8 cellular contexts compared by ENCODE assay signal in genomic region chr1:46301406-46302090, GRCh38. TPM values are rescaled to one million over a fixed set of nuclear protein-coding genes. Genes with fewer than 3 reads are reported as not detected.
DNase-seq lines count a peak whose midpoint lies in the region; ATAC-seq and TF ChIP-seq lines count a peak whose summit lies in the region.

No MANE protein-coding gene starts in this region.

- H3K79me1 ChIP-seq in mesenchymal stem cell (replicated peaks; ENCODE audit: low read length, poor library complexity, severe bottlenecking) = peaks cover 5% of the 10 kb centered on the region

- no peaks in the 10 kb centered on the region for H3K9me2 ChIP-seq in SU-DHL-6 (replicated peaks; ENCODE audit: insufficient read depth, low read length)

- peak overlapping the region; percentile 69 to 98 for H3K4ac ChIP-seq in mesenchymal stem cell (ENCODE audit: low read depth in 1 of 2, low read length in 2 of 2)

- H2BK12ac ChIP-seq in mesenchymal stem cell (ENCODE audit: low read length in 2 of 2) = peak overlapping the region in 1 of 2 experiments; percentile 4

- DNase-seq in H7 (peak; percentile 77), mesenchymal stem cell (peak; percentile 68), dedifferentiated amniotic fluid mesenchymal stem cell (ENCODE audit: extremely low spot score) (no peak)
- DNase-seq in effector memory CD4-positive, alpha-beta T cell = no peak

- H3K9me3 ChIP-seq in BLaER1 treated with 17β-estradiol and CSF1 and Interleukin-3, amounts not matched to agents 10 nM and 100 nM (replicated peaks in 1 of 11) = no peaks in the 10 kb centered on the region
- H3K9me3 ChIP-seq in SU-DHL-6 (ENCODE audit: insufficient read depth, low read length) = no peaks in the 10 kb centered on the region
- H3K9me3 ChIP-seq in effector memory CD4-positive, alpha-beta T cell (ENCODE audit: control insufficient read depth, low read length) = no peaks in the 10 kb centered on the region
- H3K9me3 ChIP-seq in mesenchymal stem cell (ENCODE audit: control insufficient read depth, low read length) = no peaks in the 10 kb centered on the region
- H3K9me3 ChIP-seq in stomach smooth muscle (ENCODE audit: control insufficient read depth in 2 of 2, low read length in 2 of 2) = no peaks in the 10 kb centered on the region

- H2AK5ac ChIP-seq in mesenchymal stem cell (ENCODE audit: low read length, severe bottlenecking) = peak overlapping the region; percentile 40

- H3K14ac ChIP-seq in mesenchymal stem cell (ENCODE audit: low read length in 2 of 2) = peak overlapping the region in 1 of 2 experiments; percentile 91

- no peak for ATAC-seq in GM18861 (IDR thresholded peaks at IDR 0.05; ENCODE audit: unreplicated experiment)

- peak overlapping the region; percentile 99 for H4K91ac ChIP-seq in mesenchymal stem cell (ENCODE audit: low read length)

- peak overlapping the region; percentile 78 to 99 (median 92) for H3K4me3 ChIP-seq in BLaER1 treated with 17β-estradiol and CSF1 and Interleukin-3, amounts not matched to agents 10 nM and 100 nM
- peak overlapping the region; percentile 98 for H3K4me3 ChIP-seq in H7 (ENCODE audit: insufficient read depth, low read depth, low read length)
- peak overlapping the region; percentile 67 for H3K4me3 ChIP-seq in SU-DHL-6 (ENCODE audit: insufficient read depth, low read length, poor library complexity, severe bottlenecking)
- H3K4me3 ChIP-seq in effector memory CD4-positive, alpha-beta T cell (ENCODE audit: insufficient read depth, low read depth, low read length, poor library complexity, severe bottlenecking) = peak overlapping the region; percentile 73
- peak overlapping the region; percentile 75 to 97 for H3K4me3 ChIP-seq in mesenchymal stem cell (ENCODE audit: insufficient read depth in 1 of 2, low read depth in 1 of 2, low read length in 2 of 2)
- peak overlapping the region; percentile 91 to 96 for H3K4me3 ChIP-seq in stomach smooth muscle (ENCODE audit: low read length in 2 of 2)

- peaks cover 62% of the 10 kb centered on the region for H3K79me2 ChIP-seq in SU-DHL-6 (ENCODE audit: insufficient read depth, low read length)

- H3K9ac ChIP-seq in BLaER1 treated with 17β-estradiol and CSF1 and Interleukin-3, amounts not matched to agents 10 nM and 100 nM = peak overlapping the region; percentile 97 to 100 (median 99)
- H3K9ac ChIP-seq in SU-DHL-6 (ENCODE audit: low read length) = peak overlapping the region; percentile 97
- H3K9ac ChIP-seq in mesenchymal stem cell (ENCODE audit: low read length) = peak overlapping the region; percentile 100
- H3K9ac ChIP-seq in stomach smooth muscle (ENCODE audit: low read length in 2 of 2) = peak overlapping the region; percentile 98

- H3K27me3 ChIP-seq in BLaER1 treated with 17β-estradiol and CSF1 and Interleukin-3, amounts not matched to agents 10 nM and 100 nM = no peaks in the 10 kb centered on the region
- H3K27me3 ChIP-seq in H7 (ENCODE audit: control insufficient read depth, insufficient read depth, low read length) (no peaks in the 10 kb centered on the region), SU-DHL-6 (ENCODE audit: low read length) (no peaks in the 10 kb centered on the region), mesenchymal stem cell (ENCODE audit: control insufficient read depth in 1 of 2, insufficient read depth in 1 of 2, low read length in 2 of 2) (no peaks in the 10 kb centered on the region), stomach smooth muscle (ENCODE audit: control insufficient read depth in 1 of 2, insufficient read depth in 2 of 2, low read length in 2 of 2) (no peaks in the 10 kb centered on the region)
- H3K27me3 ChIP-seq in effector memory CD4-positive, alpha-beta T cell (replicated peaks; ENCODE audit: control insufficient read depth, insufficient read depth, low read length, poor library complexity, severe bottlenecking) = no peaks in the 10 kb centered on the region

- H4K20me1 ChIP-seq in BLaER1 treated with 17β-estradiol and CSF1 and Interleukin-3, amounts not matched to agents 10 nM and 100 nM = peaks cover 34 to 90% (median 70%) of the 10 kb centered on the region in 11 experiments; a peak in 21 of 22 replicates
- H4K20me1 ChIP-seq in SU-DHL-6 (ENCODE audit: low read depth, low read length) = peaks cover 5% of the 10 kb centered on the region; the same call in 1 of the 2 replicates

- no peak overlapping the region for H2BK15ac ChIP-seq in mesenchymal stem cell (ENCODE audit: low read depth, poor library complexity, severe bottlenecking)

- H3K23ac ChIP-seq in mesenchymal stem cell (ENCODE audit: low read length in 2 of 2) = peak overlapping the region; percentile 91 to 96

- peak overlapping the region; percentile 90 for H2BK5ac ChIP-seq in mesenchymal stem cell (ENCODE audit: low read depth, low read length, poor library complexity, severe bottlenecking)

- H3K4me2 ChIP-seq in BLaER1 treated with 17β-estradiol and CSF1 and Interleukin-3, amounts not matched to agents 10 nM and 100 nM = peak overlapping the region; percentile 90 to 100 (median 97)
- peak overlapping the region; percentile 99 for H3K4me2 ChIP-seq in SU-DHL-6 (ENCODE audit: low read depth, low read length, poor library complexity, severe bottlenecking)
- peak overlapping the region; percentile 62 for H3K4me2 ChIP-seq in mesenchymal stem cell (ENCODE audit: low read length, poor library complexity, severe bottlenecking)

- H2BK120ac ChIP-seq in mesenchymal stem cell (ENCODE audit: low read depth, low read length) = peak overlapping the region; percentile 98

- H4K8ac ChIP-seq in mesenchymal stem cell (ENCODE audit: low read length) = peak overlapping the region; percentile 98

- 5% methylated on average over 35 of the region's 35 CpGs for WGBS in mesenchymal stem cell

- TF ChIP-seq CTCF in SU-DHL-6 (IDR thresholded peaks at IDR 0.05; ENCODE audit: insufficient read depth, low read length, poor library complexity, severe bottlenecking) = no peak

- H3K4me1 ChIP-seq in BLaER1 treated with 17β-estradiol and CSF1 and Interleukin-3, amounts not matched to agents 10 nM and 100 nM = peaks cover 37 to 48% (median 40%) of the 10 kb centered on the region in 10 experiments
- H3K4me1 ChIP-seq in effector memory CD4-positive, alpha-beta T cell (ENCODE audit: control insufficient read depth, insufficient read depth, low read length, poor library complexity, severe bottlenecking) = peaks cover 19% of the 10 kb centered on the region
- H3K4me1 ChIP-seq in mesenchymal stem cell (ENCODE audit: control insufficient read depth, insufficient read depth, low read depth, low read length) = peaks cover 12% of the 10 kb centered on the region
- peaks cover 30% of the 10 kb centered on the region for H3K4me1 ChIP-seq in stomach smooth muscle (ENCODE audit: control insufficient read depth, insufficient read depth, low read length)

- H3F3A ChIP-seq in SU-DHL-6 (ENCODE audit: insufficient read depth) = peaks cover 11% of the 10 kb centered on the region; the same call in 1 of the 2 replicates

- H3K18ac ChIP-seq in mesenchymal stem cell (ENCODE audit: low read depth in 1 of 2, low read length in 2 of 2) = peak overlapping the region; percentile 81 to 92

- H3K27ac ChIP-seq in BLaER1 treated with 17β-estradiol and CSF1 and Interleukin-3, amounts not matched to agents 10 nM and 100 nM = peak overlapping the region; percentile 93 to 100 (median 98)
- no peak overlapping the region for H3K27ac ChIP-seq in SU-DHL-6 (ENCODE audit: low read depth, low read length)
- peak overlapping the region; percentile 86 for H3K27ac ChIP-seq in effector memory CD4-positive, alpha-beta T cell (ENCODE audit: insufficient read depth, low read length, poor library complexity, severe bottlenecking)
- peak overlapping the region; percentile 88 for H3K27ac ChIP-seq in mesenchymal stem cell (ENCODE audit: low read length, poor library complexity, severe bottlenecking)
- H3K27ac ChIP-seq in stomach smooth muscle (ENCODE audit: low read length) = peak overlapping the region; percentile 98

- peaks cover 16 to 57% (median 32%) of the 10 kb centered on the region in 11 experiments for H3K36me3 ChIP-seq in BLaER1 treated with 17β-estradiol and CSF1 and Interleukin-3, amounts not matched to agents 10 nM and 100 nM
- H3K36me3 ChIP-seq in H7 (replicated peaks; ENCODE audit: control insufficient read depth, insufficient read depth, low read length) (peaks cover 10% of the 10 kb centered on the region), SU-DHL-6 (ENCODE audit: low read length) (peaks cover 8% of the 10 kb centered on the region; the same call in 1 of the 2 replicates), mesenchymal stem cell (ENCODE audit: control insufficient read depth in 1 of 2, insufficient read depth in 2 of 2, low read depth in 1 of 2, low read length in 2 of 2) (peaks cover 5 to 17% of the 10 kb centered on the region in 2 experiments), stomach smooth muscle (ENCODE audit: control insufficient read depth in 2 of 2, insufficient read depth in 2 of 2, low read length in 2 of 2) (peaks cover 15 to 16% of the 10 kb centered on the region in 2 donors)
- peaks cover 16% of the 10 kb centered on the region for H3K36me3 ChIP-seq in effector memory CD4-positive, alpha-beta T cell (ENCODE audit: control insufficient read depth, insufficient read depth, low read length)

- H2AFZ ChIP-seq in SU-DHL-6 (ENCODE audit: low read depth, low read length, severe bottlenecking) (peak overlapping the region; percentile 85), mesenchymal stem cell (ENCODE audit: low read depth, low read length) (peak overlapping the region; percentile 36)

RNA-seq across cellular contexts. Expression of gene LRRC41, which starts 1.9 kb away (rescaled TPM):
- 123 and 133 TPM in 2 replicates for total RNA-seq in H7 (2014; rRNA removed; shearing (Covaris generic))
- polyA plus RNA-seq in mesenchymal stem cell (2013, experiment 1 of 2) = 55.2 TPM
- 53.6 TPM for polyA plus RNA-seq in mesenchymal stem cell (2013, experiment 2 of 2)

RNA-seq across cellular contexts. Expression of gene UQCRH, which starts 1.9 kb away (rescaled TPM):
- 909 and 1,018 TPM in 2 replicates for total RNA-seq in H7 (2014; rRNA removed; shearing (Covaris generic))
- 399 TPM for polyA plus RNA-seq in mesenchymal stem cell (2013, experiment 1 of 2)
- polyA plus RNA-seq in mesenchymal stem cell (2013, experiment 2 of 2) = 420 TPM

RNA-seq across cellular contexts. Expression of gene NSUN4, which starts 39.1 kb away (rescaled TPM):
- 10.4 and 11.8 TPM in 2 replicates for total RNA-seq in H7 (2014; rRNA removed; shearing (Covaris generic))
- 12.0 TPM for polyA plus RNA-seq in mesenchymal stem cell (2013, experiment 1 of 2)
- polyA plus RNA-seq in mesenchymal stem cell (2013, experiment 2 of 2) = 13.8 TPM

RNA-seq across cellular contexts. Expression of gene RAD54L, which starts 54.0 kb away (rescaled TPM):
- total RNA-seq in H7 (2014; rRNA removed; shearing (Covaris generic)) = 42.2 and 46.7 TPM in 2 replicates
- polyA plus RNA-seq in mesenchymal stem cell (2013, experiment 1 of 2) = 1.2 TPM
- polyA plus RNA-seq in mesenchymal stem cell (2013, experiment 2 of 2) = 1.1 TPM

Comparison
In these comparisons a context has a peak if more than half of its experiments do, and no peak if none do; other contexts are left out.
1. DNase-seq: peak in H7 (single experiment) and mesenchymal stem cell (single experiment); none in effector memory CD4-positive, alpha-beta T cell (0 of 3) and dedifferentiated amniotic fluid mesenchymal stem cell (single experiment).
2. Peak in every context shown above with its lines, with median percentiles within 50 percentile points of each other: H3K4me2 ChIP-seq, H3K4me3 ChIP-seq and H3K9ac ChIP-seq.